8 cellular contexts compared by ENCODE assay signal in genomic region chr11:59615637-59616395, GRCh38. TPM values are rescaled to one million over a fixed set of nuclear protein-coding genes. Genes with fewer than 3 reads are reported as not detected.
DNase-seq lines count a peak whose midpoint lies in the region; ATAC-seq and TF ChIP-seq lines count a peak whose summit lies in the region.

OSBP (minus strand) TSS chr11:59615774; CDS start chr11:59615664, 110 bp downstream.

- ATAC-seq in natural killer cell treated with Interleukin-12 subunit alpha and Interleukin-12 subunit beta and Interleukin-15 and Interleukin-18, amount 100 ng/mL, for 72 hours, result peak; percentile 94
- peak; percentile 92 for ATAC-seq in stimulated activated naive CD8-positive, alpha-beta T cell treated with anti-CD3 and anti-CD28 coated beads, Interleukin-15, Interleukin-2, amounts not matched to agents 100 U/mL and 50 U/mL, for 24 hours

- no peak within 1 kb of the TSS for H2BK120ac ChIP-seq in H9 (ENCODE audit: low read depth, low read length, poor library complexity, severe bottlenecking)

- WGBS in H9 (ENCODE audit: extremely low coverage, insufficient read length, low lambda C conversion rate), result no CpG with 5 or more reads among the region's 55 CpGs

- H3K9ac ChIP-seq in ES-I3 (ENCODE audit: low read depth, low read length) (peak within 1 kb of the TSS; percentile 67), H9 (ENCODE audit: extremely low read depth, insufficient read length, low read length) (peak within 1 kb of the TSS; percentile 74)

- no peaks in the 10 kb centered on the region for H4K20me1 ChIP-seq in H9 (ENCODE audit: control insufficient read depth, insufficient read depth, insufficient read length)

- no peak within 1 kb of the TSS for H3K4ac ChIP-seq in H9 (ENCODE audit: low read depth, low read length)

- H3K14ac ChIP-seq in H9 (ENCODE audit: insufficient read depth, low read length), result no peak within 1 kb of the TSS

- no peak within 1 kb of the TSS for H2BK5ac ChIP-seq in H9 (ENCODE audit: insufficient read length, low read length)

- no peaks in the 10 kb centered on the region; a peak in 1 of 5 replicates for H3K9me3 Mint-ChIP-seq in H9
- no peaks in the 10 kb centered on the region for H3K9me3 Mint-ChIP-seq in natural killer cell treated with Interleukin-12 subunit alpha and Interleukin-12 subunit beta and Interleukin-15 and Interleukin-18, amount 100 ng/mL, for 72 hours

- no peak within 1 kb of the TSS for H3K23ac ChIP-seq in H9 (ENCODE audit: insufficient read length, low read depth, low read length)

- H3K4me1 ChIP-seq in ES-I3 (ENCODE audit: insufficient read depth, low read length), result peaks cover 3% of the 10 kb centered on the region; the same call in 1 of the 2 replicates
- peaks cover 2% of the 10 kb centered on the region; the same call in 1 of the 2 replicates for H3K4me1 ChIP-seq in H9 (ENCODE audit: insufficient read depth, low read length)

- no peak within 1 kb of the TSS for H2BK12ac ChIP-seq in H9 (ENCODE audit: insufficient read length, low read depth, low read length)

- peak within 1 kb of the TSS; percentile 23 for H3K18ac ChIP-seq in H9 (ENCODE audit: insufficient read length, low read depth, low read length)

- no peak within 1 kb of the TSS for H4K91ac ChIP-seq in H9 (ENCODE audit: insufficient read length, low read depth, low read length)

- H3K36me3 Mint-ChIP-seq in H9 (ENCODE audit: insufficient read depth in 1 of 3, low read depth in 3 of 3), result peaks cover 0 to 13% (median 6%) of the 10 kb centered on the region in 3 experiments; a peak in 4 of 7 replicates
- H3K36me3 Mint-ChIP-seq in natural killer cell treated with Interleukin-12 subunit alpha and Interleukin-12 subunit beta and Interleukin-15 and Interleukin-18, amount 100 ng/mL, for 72 hours, result peaks cover 7% of the 10 kb centered on the region

- no peak for TF ChIP-seq CTCF in H9 (conservative IDR thresholded peaks at IDR 0.05)
- TF ChIP-seq CTCF in fibroblast of pulmonary artery (IDR thresholded peaks at IDR 0.05; ENCODE audit: low read length, missing control alignments), result no peak

- H3K56ac ChIP-seq in H9 (ENCODE audit: insufficient read length, low read depth, low read length), result no peak within 1 kb of the TSS

- peak within 1 kb of the TSS; percentile 99 to 100 (median 99) for H3K27ac Mint-ChIP-seq in H9
- H3K27ac Mint-ChIP-seq in natural killer cell treated with Interleukin-12 subunit alpha and Interleukin-12 subunit beta and Interleukin-15 and Interleukin-18, amount 100 ng/mL, for 72 hours, result peak within 1 kb of the TSS; percentile 86 to 93

- H3K27me3 Mint-ChIP-seq in H9 (ENCODE audit: low read depth), result no peaks in the 10 kb centered on the region
- H3K27me3 Mint-ChIP-seq in natural killer cell treated with Interleukin-12 subunit alpha and Interleukin-12 subunit beta and Interleukin-15 and Interleukin-18, amount 100 ng/mL, for 72 hours, result no peaks in the 10 kb centered on the region

- H3K4me2 ChIP-seq in H9 (ENCODE audit: insufficient read depth, insufficient read length, low read length), result peak within 1 kb of the TSS; percentile 92

- peaks cover 14 to 16% of the 10 kb centered on the region in 2 experiments for H3K4me1 Mint-ChIP-seq in H9
- H3K4me1 Mint-ChIP-seq in natural killer cell treated with Interleukin-12 subunit alpha and Interleukin-12 subunit beta and Interleukin-15 and Interleukin-18, amount 100 ng/mL, for 72 hours (ENCODE audit: low read depth in 2 of 2), result peaks cover 38 to 40% of the 10 kb centered on the region in 2 donors

- peak within 1 kb of the TSS; percentile 61 for H3K27ac ChIP-seq in H9 (ENCODE audit: insufficient read length, low read depth, low read length)

- peak within 1 kb of the TSS; percentile 87 for H2AFZ ChIP-seq in H9 (ENCODE audit: low read length)

- peaks cover 10% of the 10 kb centered on the region for H3K23me2 ChIP-seq in H9 (ENCODE audit: insufficient read length, low read depth, low read length, poor library complexity, severe bottlenecking)

- no peak within 1 kb of the TSS for H4K5ac ChIP-seq in H9 (ENCODE audit: insufficient read length, low read depth, low read length)

- H3K9me3 ChIP-seq in ES-I3 (ENCODE audit: control insufficient read depth, insufficient read depth, low read length) (no peaks in the 10 kb centered on the region), H9 (ENCODE audit: control insufficient read depth, low read depth, low read length) (no peaks in the 10 kb centered on the region), MG63 (no peaks in the 10 kb centered on the region)

- 0 out of 2 replicates have a peak, but pooled peaks cover 3% of the 10 kb centered on the region for H3K36me3 ChIP-seq in ES-I3 (ENCODE audit: insufficient read depth, low read length)
- H3K36me3 ChIP-seq in MG63, result peaks cover 16% of the 10 kb centered on the region

- H2AK5ac ChIP-seq in H9 (ENCODE audit: insufficient read length, low read length), result no peak within 1 kb of the TSS

- no peak within 1 kb of the TSS for H3T11ph ChIP-seq in H9 (ENCODE audit: low read length)

- H3K27me3 ChIP-seq in H9 (ENCODE audit: insufficient read depth, low read length), result no peaks in the 10 kb centered on the region
- H3K27me3 ChIP-seq in MG63, result no peaks in the 10 kb centered on the region

- peak; percentile 100 for DNase-seq in H9
- peak; percentile 100 for DNase-seq in MG63
- peak; percentile 87 for DNase-seq in SHP77 treated with DMSO at 0.1 percent for 48 hours (lab: John Stamatoyannopoulos, UW)
- peak; percentile 99 for DNase-seq in activated effector memory CD4-positive, alpha-beta T cell treated with anti-CD3 and anti-CD28 coated beads, Interleukin-2, amount 50 U/mL, for 16 hours
- DNase-seq in fibroblast of pulmonary artery (ENCODE audit: low read depth), result peak; percentile 100
- peak; percentile 99 for DNase-seq in natural killer cell treated with Interleukin-12 subunit alpha and Interleukin-12 subunit beta and Interleukin-15 and Interleukin-18, amount 100 ng/mL, for 72 hours (ENCODE audit: low spot score)
- DNase-seq in stimulated activated naive CD8-positive, alpha-beta T cell treated with anti-CD3 and anti-CD28 coated beads, Interleukin-15, Interleukin-2, amounts not matched to agents 100 U/mL and 50 U/mL, for 24 hours, result peak; percentile 95

- peak within 1 kb of the TSS; percentile 89 to 93 for H3K4me3 Mint-ChIP-seq in H9
- peak within 1 kb of the TSS; percentile 99 for H3K4me3 Mint-ChIP-seq in natural killer cell treated with Interleukin-12 subunit alpha and Interleukin-12 subunit beta and Interleukin-15 and Interleukin-18, amount 100 ng/mL, for 72 hours

- peaks cover 3% of the 10 kb centered on the region for H3K79me1 ChIP-seq in H9 (ENCODE audit: insufficient read depth, low read depth, low read length, poor library complexity, severe bottlenecking)

- peak within 1 kb of the TSS; percentile 78 for H3K4me3 ChIP-seq in MG63
- H3K4me3 ChIP-seq in fibroblast of pulmonary artery (replicated peaks; ENCODE audit: low read depth, low read length), result peak within 1 kb of the TSS; percentile 89

- peaks cover 16% of the 10 kb centered on the region; the same call in 1 of the 2 replicates for H3K79me2 ChIP-seq in H9 (ENCODE audit: insufficient read depth, low read length)

- no peak within 1 kb of the TSS for H2BK20ac ChIP-seq in H9 (ENCODE audit: low read depth, low read length, poor library complexity, severe bottlenecking)

- H4K8ac ChIP-seq in H9 (replicated peaks; ENCODE audit: insufficient read length, low read depth, low read length), result no peak within 1 kb of the TSS

- no peak within 1 kb of the TSS for H2BK15ac ChIP-seq in H9 (ENCODE audit: low read depth, low read length)

RNA-seq across cellular contexts. Expression of gene OSBP, which starts in this region (rescaled TPM):
- total RNA-seq in H9 (2021), result 46.7 and 48.5 TPM in 2 replicates
- total RNA-seq in MG63 (2014; rRNA removed; shearing (Covaris generic); ENCODE audit: low replicate concordance), result 19.1 and 23.8 TPM in 2 replicates
- total RNA-seq in natural killer cell treated with Interleukin-12 subunit alpha and Interleukin-12 subunit beta and Interleukin-15 and Interleukin-18, amount 100 ng/mL, for 72 hours, result 10 to 100 TPM; 40.5 to 45.2 TPM

Comparison
In these comparisons a context has a peak if more than half of its experiments do, and no peak if none do; other contexts are left out.
1. Peak in every context shown above with its lines: DNase-seq, ATAC-seq, H3K4me3 ChIP-seq and H3K27ac ChIP-seq.